In genomic region chr10:89251417-89252224, GRCh38 we compare ENCODE assay signal across 8 cellular contexts. TPM values are rescaled to one million over a fixed set of nuclear protein-coding genes. Genes with fewer than 3 reads are reported as not detected.
DNase-seq lines count a peak whose midpoint lies in the region; ATAC-seq and TF ChIP-seq lines count a peak whose summit lies in the region.

Gene LIPA, minus strand, starts transcription at chr10:89251775. Its CDS starts 4,127 bp downstream, at chr10:89247648.

- peaks cover 13% of the 10 kb centered on the region for H3K36me3 Mint-ChIP-seq in HFFc6 (ENCODE audit: low read depth)
- H3K36me3 Mint-ChIP-seq in activated naive CD4-positive, alpha-beta T cell treated with anti-CD3 and anti-CD28 coated beads, Interleukin-2, amount 10 ng/mL, durations not matched to agents 7 days and 5 days = peaks cover 6% of the 10 kb centered on the region

- H3K4me3 ChIP-seq in NB4 (ENCODE audit: low read depth, low read length) (peak within 1 kb of the TSS; percentile 80), SK-N-MC (peak within 1 kb of the TSS; percentile 82), gastroesophageal sphincter (peak within 1 kb of the TSS; percentile 55 to 80)

- peak within 1 kb of the TSS; percentile 95 for H3K4me3 Mint-ChIP-seq in HFFc6
- H3K4me3 Mint-ChIP-seq in activated naive CD4-positive, alpha-beta T cell treated with anti-CD3 and anti-CD28 coated beads, Interleukin-2, amount 10 ng/mL, durations not matched to agents 7 days and 5 days = peak within 1 kb of the TSS; percentile 86

- H3K27ac ChIP-seq in SK-N-MC = no peak within 1 kb of the TSS
- peak within 1 kb of the TSS; percentile 14 to 92 (median 87) for H3K27ac ChIP-seq in gastroesophageal sphincter

- peaks cover 23% of the 10 kb centered on the region for H3K4me1 Mint-ChIP-seq in HFFc6 (ENCODE audit: low read depth)
- peaks cover 26% of the 10 kb centered on the region for H3K4me1 Mint-ChIP-seq in activated naive CD4-positive, alpha-beta T cell treated with anti-CD3 and anti-CD28 coated beads, Interleukin-2, amount 10 ng/mL, durations not matched to agents 7 days and 5 days

- peak; percentile 100 for ATAC-seq in gastroesophageal sphincter

- H3K4me1 ChIP-seq in gastroesophageal sphincter = peaks cover under 1 to 31% (median 3%) of the 10 kb centered on the region in 3 donors

- CTCF ChIA-PET in activated naive CD4-positive, alpha-beta T cell treated with anti-CD3 and anti-CD28 coated beads, Interleukin-2, amount 10 ng/mL, durations not matched to agents 7 days and 5 days (lab: Charles Lee) = interaction anchor here (0.8 to 1.2 kb wide), 2 partner anchors 33 to 420 kb away, joined by 3 read pairs; no protein-coding TSS in a partner anchor

- TF ChIP-seq CTCF in HFFc6 (IDR thresholded peaks at IDR 0.05) (no peak), NB4 (IDR thresholded peaks at IDR 0.05; ENCODE audit: low read depth, low read length) (no peak), gastroesophageal sphincter (IDR thresholded peaks at IDR 0.05) (peak in 1 of 4 experiments; percentile 20)

- no peaks in the 10 kb centered on the region for H3K36me3 ChIP-seq in SK-N-MC (ENCODE audit: insufficient read depth, low read length)
- peaks cover 0 to 5% of the 10 kb centered on the region in 2 donors for H3K36me3 ChIP-seq in gastroesophageal sphincter

- WGBS in gastroesophageal sphincter (ENCODE audit: low coverage in 1 of 2), 2 donors = 0% methylated on average over 5 to 9 of the region's 53 CpGs

- peak; percentile 11 for TF ChIP-seq EP300 in gastroesophageal sphincter (IDR thresholded peaks at IDR 0.05)

- TF ChIP-seq POLR2A in NB4 (IDR thresholded peaks at IDR 0.05; ENCODE audit: extremely low read depth, insufficient read length) (peak; percentile 63), gastroesophageal sphincter (IDR thresholded peaks at IDR 0.05) (peak; percentile 47 to 55)

- no peaks in the 10 kb centered on the region for H3K27me3 ChIP-seq in gastroesophageal sphincter

- H3K27ac Mint-ChIP-seq in HFFc6 = peak within 1 kb of the TSS; percentile 67
- H3K27ac Mint-ChIP-seq in activated naive CD4-positive, alpha-beta T cell treated with anti-CD3 and anti-CD28 coated beads, Interleukin-2, amount 10 ng/mL, durations not matched to agents 7 days and 5 days = peak within 1 kb of the TSS; percentile 75

- H3K27me3 Mint-ChIP-seq in HFFc6 (ENCODE audit: insufficient read depth) = no peaks in the 10 kb centered on the region; the same call in none of the 2 replicates
- peaks cover 4% of the 10 kb centered on the region for H3K27me3 Mint-ChIP-seq in activated naive CD4-positive, alpha-beta T cell treated with anti-CD3 and anti-CD28 coated beads, Interleukin-2, amount 10 ng/mL, durations not matched to agents 7 days and 5 days

- peak within 1 kb of the TSS; percentile 20 for H3K9ac ChIP-seq in SK-N-MC (ENCODE audit: insufficient read length)

- H3K9me3 ChIP-seq in SK-N-MC (ENCODE audit: low read depth, low read length) (no peaks in the 10 kb centered on the region), gastroesophageal sphincter (no peaks in the 10 kb centered on the region)

- peak; percentile 81 for DNase-seq in GM04503 (ENCODE audit: low read depth)
- peak; percentile 97 for DNase-seq in HFFc6
- peak; percentile 99 for DNase-seq in NB4 (ENCODE audit: low read depth)
- peak; percentile 50 for DNase-seq in SK-N-MC (ENCODE audit: low read depth, low spot score)
- DNase-seq in activated naive CD4-positive, alpha-beta T cell treated with anti-CD3 and anti-CD28 coated beads, Interleukin-2, amount 10 ng/mL, durations not matched to agents 7 days and 5 days = peak; percentile 97
- peak; percentile 82 for DNase-seq in non-pigmented ciliary epithelial cell (ENCODE audit: low read depth)
- peak; percentile 98 for DNase-seq in superior temporal gyrus (ENCODE audit: extremely low spot score)

- peaks cover 7% of the 10 kb centered on the region for H3K9me3 Mint-ChIP-seq in HFFc6
- peaks cover 24% of the 10 kb centered on the region for H3K9me3 Mint-ChIP-seq in activated naive CD4-positive, alpha-beta T cell treated with anti-CD3 and anti-CD28 coated beads, Interleukin-2, amount 10 ng/mL, durations not matched to agents 7 days and 5 days

RNA-seq across cellular contexts. Expression of gene LIPA, which starts in this region (rescaled TPM):
- total RNA-seq in HFFc6 (2021; fragmentation: NEBNext Ultra II Directional; extraction: Animal tissue kit (Norgen Biotek cat#: 25700)) = 100 to 1,000 TPM; 108 to 212 (median 122) TPM
- 10 to 100 TPM; 15.7 to 46.0 (median 22.3) TPM for total RNA-seq in gastroesophageal sphincter
